Comparison of ENCODE assay signal across 6 cellular contexts in genomic region chr5:103090791-103091190, GRCh38.
"Had no signal": no experiment of that assay in that cellular context is flagged by ENCODE, and none has a peak within 500 bp of the region (broad histone marks: within the 10 kb centered on the region; RNA-seq: fewer than 3 reads in every experiment).

No MANE protein-coding gene starts in this region.

- H3K27ac ChIP-seq: GM23248, HL-60 had no signal

- DNase-seq: GM23248, GOT3, H7, HFFc6 had no signal

- H2AFZ ChIP-seq: GM23248 had no signal

- H3K36me3 ChIP-seq: HAP-1 had no signal

- H3K9me3 ChIP-seq: HAP-1 had no signal

- H3K4me1 ChIP-seq: HAP-1 had no signal

- H3K9ac ChIP-seq: GM23248 had no signal

- H3K4me3 ChIP-seq: GM23248, HAP-1 had no signal
